In the genomic region with DNA sequence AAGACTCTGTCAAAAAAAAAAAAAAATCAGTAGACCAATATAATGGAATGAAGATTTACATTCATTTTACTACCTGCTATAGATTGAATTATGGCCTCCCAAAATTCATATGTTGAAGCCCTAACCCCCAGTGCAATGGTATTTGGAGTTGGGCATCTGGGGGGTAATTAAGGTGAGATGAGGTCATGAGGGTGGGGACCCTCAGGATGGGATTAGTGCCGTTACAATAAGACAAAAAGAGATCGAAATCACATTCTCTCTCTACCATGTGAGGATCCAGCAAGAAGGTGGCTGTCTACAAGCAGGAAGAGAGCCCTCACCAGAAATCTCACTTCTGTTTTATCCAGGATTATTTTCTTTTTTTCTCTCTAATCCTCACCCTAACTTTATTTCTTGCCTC, we compare ENCODE assay signal across 6 cellular contexts.
"Had no signal": no experiment of that assay in that cellular context is flagged by ENCODE, and none has a peak within 500 bp of the region (broad histone marks: within the 10 kb centered on the region; RNA-seq: fewer than 3 reads in every experiment).

No MANE protein-coding gene starts in this region.

- DNase-seq: IMR-90, KBM-7, KG1 had no signal

- ATAC-seq: K562 had no signal

- H3K27ac ChIP-seq: HL-60 had no signal

- H3K4me3 ChIP-seq: K562 had no signal

- FAIRE-seq: HTR-8/SVneo, K562 had no signal
